Comparison of ENCODE assay signal across 9 cellular contexts in the genomic region with DNA sequence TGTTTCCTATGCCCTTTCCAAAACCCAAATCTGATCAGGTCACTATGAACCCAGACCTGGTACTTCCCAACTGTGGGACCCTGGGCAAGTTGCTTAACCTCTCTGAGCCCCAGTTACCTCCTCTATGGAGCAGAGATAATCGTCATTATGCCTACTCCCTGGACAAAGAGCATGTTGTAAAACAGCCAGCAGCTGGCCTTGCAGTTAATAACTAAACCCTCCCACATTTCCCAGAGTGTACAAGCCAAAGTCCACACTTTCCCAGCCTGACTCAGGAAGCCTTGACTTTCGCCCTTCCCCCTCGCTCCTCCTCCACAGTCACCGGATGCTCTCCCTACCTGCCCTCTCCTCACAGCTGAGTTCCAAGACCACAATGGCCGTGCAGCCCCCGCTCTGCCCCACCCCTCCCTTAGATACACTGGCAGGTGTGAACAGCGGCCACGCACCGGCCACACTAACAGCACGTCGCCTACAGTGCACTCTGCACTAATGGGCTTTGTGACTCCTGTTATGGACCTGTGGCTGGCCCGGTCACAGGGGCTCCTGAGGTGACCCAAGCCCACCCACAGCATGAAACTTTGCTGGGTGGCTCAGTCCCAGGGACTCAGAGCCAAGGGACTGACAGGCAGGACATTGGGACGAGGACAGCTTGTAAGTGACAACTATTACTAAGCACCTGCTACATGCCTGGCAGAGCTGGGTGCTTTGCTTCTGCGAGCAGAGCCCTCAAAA. TPM values are rescaled to one million over a fixed set of nuclear protein-coding genes. Genes with fewer than 3 reads are reported as not detected.
DNase-seq lines count a peak whose midpoint lies in the region; ATAC-seq and TF ChIP-seq lines count a peak whose summit lies in the region.
"Had no signal": no experiment of that assay in that cellular context is flagged by ENCODE, and none has a peak within 500 bp of the region (broad histone marks: within the 10 kb centered on the region; RNA-seq: fewer than 3 reads in every experiment).

No MANE protein-coding gene starts in this region.

- H2AFZ ChIP-seq in HCT116 (ENCODE audit: low read depth, low read length, poor library complexity, severe bottlenecking) = no peak overlapping the region
- no peak overlapping the region for H2AFZ ChIP-seq in SK-N-SH (ENCODE audit: low read depth)
- H2AFZ ChIP-seq in MM.1S (ENCODE audit: low read length) = no peak overlapping the region

- POLR2A ChIA-PET in HCT116 (lab: Charles Lee) = no interaction called here
- POLR2A ChIA-PET in SK-N-SH (lab: Yijun Ruan, JAX) = no interaction called here

- peak overlapping the region; percentile 0; the same call in 1 of the 2 replicates for H3K9ac ChIP-seq in HCT116 (ENCODE audit: low read length)
- no peak overlapping the region for H3K9ac ChIP-seq in SK-N-SH
- no peak overlapping the region for H3K9ac ChIP-seq in MM.1S (ENCODE audit: low read length)

- CTCF ChIA-PET in HCT116 (lab: Charles Lee) (no interaction called here), SK-N-SH (lab: Yijun Ruan, JAX) (interaction anchor here (0.7 to 2.1 kb wide), 3 partner anchors 11 to 185 kb away, joined by 3 to 6 read pairs (median 3); no protein-coding TSS in a partner anchor)

- H3F3A ChIP-seq in SK-N-SH (replicated peaks; ENCODE audit: insufficient read depth) (peaks cover 16% of the 10 kb centered on the region), MM.1S (ENCODE audit: insufficient read depth, low read length) (no peaks in the 10 kb centered on the region)

- H4K20me1 ChIP-seq in HCT116 (ENCODE audit: insufficient read depth) (no peaks in the 10 kb centered on the region), SK-N-SH (ENCODE audit: insufficient read depth) (no peaks in the 10 kb centered on the region), MM.1S (ENCODE audit: insufficient read depth, low read length) (no peaks in the 10 kb centered on the region)

- H3K27ac Mint-ChIP-seq in activated naive CD4-positive, alpha-beta T cell treated with anti-CD3 and anti-CD28 coated beads, Interleukin-2, amount 50 U/mL, for 72 hours = peak overlapping the region in 1 of 2 donors; percentile 9

- H3K9me3 ChIP-seq in HCT116 (ENCODE audit: control insufficient read depth in 1 of 2, insufficient read depth in 1 of 2, low read depth in 1 of 2, low read length in 2 of 2) (no peaks in the 10 kb centered on the region), SK-N-SH (no peaks in the 10 kb centered on the region), heart left ventricle (no peaks in the 10 kb centered on the region), gastrocnemius medialis (no peaks in the 10 kb centered on the region), MM.1S (replicated peaks; ENCODE audit: insufficient read depth, low read length) (no peaks in the 10 kb centered on the region)

- RAD21 ChIA-PET in HCT116 (lab: Charles Lee; ENCODE audit: low non-redundant PET in 1 of 2, low total read pairs in 2 of 2, uncharacterized antibody in 2 of 2, unreplicated experiment in 2 of 2) = interaction anchor here in 1 of 2 experiments (0.6 kb wide), 1 partner anchor 11 kb away, joined by 4 read pairs; no protein-coding TSS in a partner anchor

- no peaks in the 10 kb centered on the region for H3K36me3 Mint-ChIP-seq in activated naive CD4-positive, alpha-beta T cell treated with anti-CD3 and anti-CD28 coated beads, Interleukin-2, amount 50 U/mL, for 72 hours

- H3K4me1 ChIP-seq in HCT116 (ENCODE audit: control insufficient read depth in 1 of 2, insufficient read depth in 2 of 2, low read length in 2 of 2) = peaks cover 56 to 77% of the 10 kb centered on the region in 2 experiments
- peaks cover 13 to 52% of the 10 kb centered on the region in 2 experiments for H3K4me1 ChIP-seq in SK-N-SH (ENCODE audit: control insufficient read depth in 1 of 2, insufficient read depth in 2 of 2, low read depth in 1 of 2, low read length in 1 of 2)
- H3K4me1 ChIP-seq in heart left ventricle = peaks cover 0 to 89% (median 52%) of the 10 kb centered on the region in 12 donors
- H3K4me1 ChIP-seq in gastrocnemius medialis = peaks cover 21 to 67% of the 10 kb centered on the region in 2 donors
- peaks cover 10% of the 10 kb centered on the region for H3K4me1 ChIP-seq in MM.1S (ENCODE audit: low read length)

- H3K27me3 ChIP-seq in HCT116 (ENCODE audit: insufficient read depth, low read length) (no peaks in the 10 kb centered on the region), SK-N-SH (ENCODE audit: insufficient read depth) (no peaks in the 10 kb centered on the region), heart left ventricle (peaks cover 0 to 5% (median 0%) of the 10 kb centered on the region in 9 donors), gastrocnemius medialis (no peaks in the 10 kb centered on the region), MM.1S (replicated peaks; ENCODE audit: insufficient read depth, low read length) (peaks cover 56% of the 10 kb centered on the region)

- 72% methylated on average over 14 of the region's 14 CpGs for WGBS in SK-N-SH (ENCODE audit: low lambda C conversion rate)
- WGBS in heart left ventricle, 4 donors = 28 to 44% (median 33%) methylated on average over 13 to 14 of the region's 14 CpGs

- H3K4me2 ChIP-seq in HCT116 (ENCODE audit: low read length) (peak overlapping the region; percentile 55), SK-N-SH (0 out of 2 replicates have a peak overlapping the region, but pooled peaks have one; percentile 42), MM.1S (ENCODE audit: low read depth, low read length) (no peak overlapping the region)

- ATAC-seq in HCT116 (peak; percentile 16; the same call in 1 of the 2 replicates), heart left ventricle (peak; percentile 73 to 87 (median 76)), gastrocnemius medialis (peak; percentile 59 to 68), HG03097 (IDR thresholded peaks at IDR 0.05; ENCODE audit: low FRiP score, unreplicated experiment) (no peak), HG03432 (IDR thresholded peaks at IDR 0.05; ENCODE audit: unreplicated experiment) (no peak)
- ATAC-seq in activated naive CD4-positive, alpha-beta T cell treated with anti-CD3 and anti-CD28 coated beads, Interleukin-2, amount 50 U/mL, for 72 hours = no peak

- TF ChIP-seq CTCF in HCT116 (IDR thresholded peaks at IDR 0.05 in 2 of 3, conservative IDR thresholded peaks at IDR 0.05 in 1 of 3; ENCODE audit: borderline replicate concordance in 1 of 3, insufficient read depth in 1 of 3, low read depth in 2 of 3, low read length in 2 of 3) (no peak), SK-N-SH (IDR thresholded peaks at IDR 0.05) (no peak), heart left ventricle (IDR thresholded peaks at IDR 0.05) (no peak), gastrocnemius medialis (IDR thresholded peaks at IDR 0.05 in 4 of 5, conservative IDR thresholded peaks at IDR 0.05 in 1 of 5) (no peak), MM.1S (IDR thresholded peaks at IDR 0.05; ENCODE audit: low read length) (no peak)

- BruUV-seq in HCT116 (replicated peaks; lab: Mats Ljungman, UMichigan) = no TSS peak

- TF ChIP-seq POLR2A in HCT116 (IDR thresholded peaks at IDR 0.05; ENCODE audit: borderline replicate concordance, extremely low read depth, insufficient read depth, insufficient read length) (no peak), heart left ventricle (IDR thresholded peaks at IDR 0.05) (no peak), gastrocnemius medialis (IDR thresholded peaks at IDR 0.05) (no peak)

- H3K9me2 ChIP-seq in HCT116 (ENCODE audit: insufficient read depth) = no peaks in the 10 kb centered on the region
- no peaks in the 10 kb centered on the region for H3K9me2 ChIP-seq in SK-N-SH
- no peaks in the 10 kb centered on the region for H3K9me2 ChIP-seq in MM.1S (replicated peaks; ENCODE audit: insufficient read depth, low read length)

- TF ChIP-seq RAD21 in HCT116 (IDR thresholded peaks at IDR 0.05; ENCODE audit: low read depth) (no peak), SK-N-SH (IDR thresholded peaks at IDR 0.05; ENCODE audit: low read length) (no peak)

- H3K27ac ChIP-seq in HCT116 (ENCODE audit: low read depth, low read length) (peak overlapping the region; percentile 50; the same call in 1 of the 2 replicates), SK-N-SH (ENCODE audit: low read depth in 2 of 2, low read length in 1 of 2) (peak overlapping the region in 1 of 2 experiments; percentile 58; a peak in 2 of 4 replicates), heart left ventricle (peak overlapping the region; percentile 47 to 94 (median 78)), gastrocnemius medialis (peak overlapping the region; percentile 13 to 82 (median 62)), MM.1S (ENCODE audit: low read length) (no peak overlapping the region)
- H3K27ac ChIP-seq: HL-60 had no signal

- peaks cover 7 to 33% of the 10 kb centered on the region in 2 experiments; a peak in 2 of 4 replicates for H3K36me3 ChIP-seq in HCT116 (ENCODE audit: control insufficient read depth in 1 of 2, insufficient read depth in 2 of 2, low read length in 2 of 2)
- H3K36me3 ChIP-seq in SK-N-SH (replicated peaks in 1 of 2; ENCODE audit: control insufficient read depth in 1 of 2, insufficient read depth in 2 of 2, low read length in 1 of 2) = peaks cover 0 to 6% of the 10 kb centered on the region in 2 experiments
- peaks cover 0 to 50% (median 14%) of the 10 kb centered on the region in 9 donors for H3K36me3 ChIP-seq in heart left ventricle
- H3K36me3 ChIP-seq in gastrocnemius medialis = no peaks in the 10 kb centered on the region
- no peaks in the 10 kb centered on the region for H3K36me3 ChIP-seq in MM.1S (replicated peaks; ENCODE audit: insufficient read depth, low read length)

- DNase-seq in HCT116 (ENCODE audit: low read depth, low spot score) (no peak), SK-N-SH (no peak), heart left ventricle (peak in 4 of 5 donors; percentile 73 to 87 (median 81)), gastrocnemius medialis (peak in 1 of 2 donors; percentile 27), MM.1S (no peak)
- no peak for DNase-seq in activated naive CD4-positive, alpha-beta T cell treated with anti-CD3 and anti-CD28 coated beads, Interleukin-2, amount 50 U/mL, for 72 hours (ENCODE audit: low spot score in 2 of 2)

- peak overlapping the region in 1 of 2 experiments; percentile 2; a peak in 1 of 4 replicates for H3K4me3 ChIP-seq in HCT116 (replicated peaks in 1 of 2; ENCODE audit: low read depth in 1 of 2, low read length in 2 of 2)
- H3K4me3 ChIP-seq in SK-N-SH (ENCODE audit: low read depth in 2 of 2, low read length in 1 of 2) = no peak overlapping the region
- H3K4me3 ChIP-seq in heart left ventricle = peak overlapping the region in 4 of 12 donors; percentile 7 to 25 (median 18)
- H3K4me3 ChIP-seq in gastrocnemius medialis = no peak overlapping the region
- H3K4me3 ChIP-seq in MM.1S (ENCODE audit: low read length) = no peak overlapping the region

- TF ChIP-seq EP300 in SK-N-SH (IDR thresholded peaks at IDR 0.05; ENCODE audit: borderline replicate concordance in 1 of 2, low read depth in 1 of 2, low read length in 1 of 2) = no peak

- intact Hi-C loops in HCT116 (cut with micrococcal nuclease) = no loop called here
- intact Hi-C loops in heart left ventricle (cut with DNase I) = loop anchor here in 1 of 10 donors (1.0 kb wide), 1 partner anchor 17 kb away; no protein-coding TSS in a partner anchor
- intact Hi-C loops in gastrocnemius medialis (cut with DNase I; ENCODE audit: low total_unique reads) = no loop called here

- H3K79me2 ChIP-seq in HCT116 (ENCODE audit: insufficient read depth, low read length) = no peaks in the 10 kb centered on the region
- H3K79me2 ChIP-seq in SK-N-SH (ENCODE audit: insufficient read depth) = no peaks in the 10 kb centered on the region
- no peaks in the 10 kb centered on the region for H3K79me2 ChIP-seq in MM.1S (ENCODE audit: low read length)

- no peaks in the 10 kb centered on the region for H3K9me3 Mint-ChIP-seq in activated naive CD4-positive, alpha-beta T cell treated with anti-CD3 and anti-CD28 coated beads, Interleukin-2, amount 50 U/mL, for 72 hours

- in situ Hi-C loops in gastrocnemius medialis (cut with MboI; ENCODE audit: low sequenced_read_pairs in 4 of 4) = no loop called here

RNA-seq across cellular contexts. Expression of a gene that starts 15.6 kb away (rescaled TPM):
- 4.5 TPM for total RNA-seq in HCT116 (2021; ENCODE audit: unreplicated experiment)
- 3.3 and 3.4 TPM in 2 replicates for polyA plus RNA-seq in HCT116 (2012)
- 0.18 and 0.34 TPM in 2 replicates for polyA plus RNA-seq in SK-N-SH (2012; rRNA removed)
- 0.13 and 0.14 TPM in 2 replicates for polyA plus RNA-seq in SK-N-SH (2012; cell fraction: cytosol; rRNA removed)
- polyA plus RNA-seq in SK-N-SH (2012; cell fraction: nucleus; rRNA removed) = 1.4 and 2.6 TPM in 2 replicates
- total RNA-seq in heart left ventricle = 10 to 100 TPM in 4 of 9 donors, 1 to 10 TPM in 5; 5.8 to 25.6 (median 9.6) TPM
- polyA plus RNA-seq in heart left ventricle = 10 to 100 TPM in 1 of 2 donors, 1 to 10 TPM in 1; 7.1 to 16.3 TPM
- 1 to 10 TPM; 2.4 to 7.0 (median 5.2) TPM for total RNA-seq in gastrocnemius medialis
- total RNA-seq in activated naive CD4-positive, alpha-beta T cell treated with anti-CD3 and anti-CD28 coated beads, Interleukin-2, amount 50 U/mL, for 72 hours = 100 to 1,000 TPM in 1 of 2 donors, 10 to 100 TPM in 1; 88.7 to 169 TPM

RNA-seq across cellular contexts. Expression of a gene that starts 17.4 kb away (rescaled TPM):
- total RNA-seq in HCT116 (2021; ENCODE audit: unreplicated experiment) = 32.0 TPM
- polyA plus RNA-seq in HCT116 (2012) = 22.8 and 27.4 TPM in 2 replicates
- polyA plus RNA-seq in SK-N-SH (2012; rRNA removed) = 13.9 and 14.5 TPM in 2 replicates
- 4.4 and 7.2 TPM in 2 replicates for polyA plus RNA-seq in SK-N-SH (2012; cell fraction: cytosol; rRNA removed)
- 27.9 and 29.5 TPM in 2 replicates for polyA plus RNA-seq in SK-N-SH (2012; cell fraction: nucleus; rRNA removed)
- total RNA-seq in heart left ventricle = 10 to 100 TPM in 3 of 9 donors, 1 to 10 TPM in 6; 5.2 to 12.6 (median 8.1) TPM
- 10 to 100 TPM in 1 of 2 donors, 1 to 10 TPM in 1; 7.8 to 13.9 TPM for polyA plus RNA-seq in heart left ventricle
- 1 to 10 TPM; 2.6 to 5.7 (median 4.4) TPM for total RNA-seq in gastrocnemius medialis
- under 1 TPM; 0.09 to 0.51 TPM for total RNA-seq in activated naive CD4-positive, alpha-beta T cell treated with anti-CD3 and anti-CD28 coated beads, Interleukin-2, amount 50 U/mL, for 72 hours

RNA-seq across cellular contexts. Expression of a gene that starts 58.5 kb away (rescaled TPM):
- 160 TPM for total RNA-seq in HCT116 (2021; ENCODE audit: unreplicated experiment)
- 184 and 199 TPM in 2 replicates for polyA plus RNA-seq in HCT116 (2012)
- 11.5 and 24.9 TPM in 2 replicates for polyA plus RNA-seq in SK-N-SH (2012; rRNA removed)
- 8.9 and 15.8 TPM in 2 replicates for polyA plus RNA-seq in SK-N-SH (2012; cell fraction: cytosol; rRNA removed)
- 14.2 and 19.4 TPM in 2 replicates for polyA plus RNA-seq in SK-N-SH (2012; cell fraction: nucleus; rRNA removed)
- total RNA-seq in heart left ventricle = 10 to 100 TPM; 11.9 to 34.9 (median 23.8) TPM
- 10 to 100 TPM; 10.4 to 17.7 TPM for polyA plus RNA-seq in heart left ventricle
- 1 to 10 TPM; 5.6 to 8.8 (median 6.8) TPM for total RNA-seq in gastrocnemius medialis
- total RNA-seq in activated naive CD4-positive, alpha-beta T cell treated with anti-CD3 and anti-CD28 coated beads, Interleukin-2, amount 50 U/mL, for 72 hours = 1 to 10 TPM in 1 of 2 donors, under 1 TPM in 1; 0.09 to 1.9 TPM

Comparison
In these comparisons a context has a peak if more than half of its experiments do, and no peak if none do; other contexts are left out.
1. ATAC-seq: peak in HCT116 (single experiment), heart left ventricle (4 of 4) and gastrocnemius medialis (2 of 2); none in activated naive CD4-positive, alpha-beta T cell treated with anti-CD3 and anti-CD28 coated beads, Interleukin-2, amount 50 U/mL, for 72 hours (0 of 2), HG03097 (single experiment) and HG03432 (single experiment).
2. DNase-seq: peak in heart left ventricle (4 of 5); none in HCT116 (single experiment), SK-N-SH (single experiment), MM.1S (single experiment) and activated naive CD4-positive, alpha-beta T cell treated with anti-CD3 and anti-CD28 coated beads, Interleukin-2, amount 50 U/mL, for 72 hours (0 of 2).